1 cellular context compared by ENCODE assay signal in the genomic region with DNA sequence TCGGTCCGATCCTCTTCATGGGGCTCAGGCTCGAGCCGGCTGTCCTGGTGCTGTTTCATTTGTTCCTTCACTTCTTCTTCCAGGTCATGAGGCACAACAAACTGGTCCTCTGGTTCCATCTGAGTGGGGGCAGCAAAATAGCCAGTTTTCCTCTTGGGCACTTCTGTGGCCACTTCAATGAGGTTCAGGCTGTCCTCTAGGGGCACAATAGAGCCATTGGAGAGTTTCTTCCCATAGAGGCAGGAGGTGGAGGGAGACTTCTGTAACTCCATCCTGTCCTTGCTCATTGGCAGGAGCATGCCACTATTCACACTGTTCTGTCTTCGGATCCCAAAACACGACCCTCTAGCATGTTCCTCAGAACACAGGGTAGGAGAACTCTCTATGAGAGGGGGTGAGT.
TF ChIP-seq lines count a peak whose summit lies in the region.

No MANE protein-coding gene starts in this region.

TF ChIP-seq in Ishikawa, 13 proteins besides CTCF, POLR2A, EP300 and RAD21 (continued from another document):
- TF ChIP-seq, protein P1, sequence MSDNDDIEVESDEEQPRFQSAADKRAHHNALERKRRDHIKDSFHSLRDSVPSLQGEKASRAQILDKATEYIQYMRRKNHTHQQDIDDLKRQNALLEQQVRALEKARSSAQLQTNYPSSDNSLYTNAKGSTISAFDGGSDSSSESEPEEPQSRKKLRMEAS (IDR thresholded peaks at IDR 0.05) = no peak
